ENCODE assay signal across 17 cellular contexts in genomic region chr2:148560501-148560900, GRCh38.
"Had no signal": no experiment of that assay in that cellular context is flagged by ENCODE, and none has a peak within 500 bp of the region (broad histone marks: within the 10 kb centered on the region; RNA-seq: fewer than 3 reads in every experiment).

No MANE protein-coding gene starts in this region.

- H3K4me3 ChIP-seq: adrenal gland, esophagus squamous epithelium, lung, tibial nerve, uterus had no signal

- ATAC-seq: activated CD4-positive, alpha-beta T cell treated with anti-CD3 and anti-CD28 coated beads for 36 hours; foreskin keratinocyte; left lobe of liver; stimulated activated naive CD8-positive, alpha-beta T cell treated with anti-CD3 and anti-CD28 coated beads, Interleukin-15, Interleukin-2, amounts not matched to agents 100 U/mL and 50 U/mL, for 24 hours had no signal

- DNase-seq: activated CD4-positive, alpha-beta T cell treated with anti-CD3 and anti-CD28 coated beads for 36 hours; activated CD4-positive, alpha-beta T cell treated with anti-CD3 and anti-CD28 coated beads, Interleukin-2, amount 50 U/mL, for 48 hours; activated gamma-delta T cell; dermis blood vessel endothelial cell; effector memory CD4-positive, alpha-beta T cell; esophagus squamous epithelium; foreskin keratinocyte; glutamatergic neuron; hippocampal formation; stimulated activated CD4-positive, alpha-beta T cell treated with anti-CD3 and anti-CD28 coated beads, Interleukin-2, amount 100 ng/mL, for 24 hours; stimulated activated naive CD8-positive, alpha-beta T cell treated with anti-CD3 and anti-CD28 coated beads, Interleukin-15, Interleukin-2, amounts not matched to agents 100 U/mL and 50 U/mL, for 24 hours; substantia nigra; uterus had no signal
